8 cellular contexts compared by ENCODE assay signal in the genomic region with DNA sequence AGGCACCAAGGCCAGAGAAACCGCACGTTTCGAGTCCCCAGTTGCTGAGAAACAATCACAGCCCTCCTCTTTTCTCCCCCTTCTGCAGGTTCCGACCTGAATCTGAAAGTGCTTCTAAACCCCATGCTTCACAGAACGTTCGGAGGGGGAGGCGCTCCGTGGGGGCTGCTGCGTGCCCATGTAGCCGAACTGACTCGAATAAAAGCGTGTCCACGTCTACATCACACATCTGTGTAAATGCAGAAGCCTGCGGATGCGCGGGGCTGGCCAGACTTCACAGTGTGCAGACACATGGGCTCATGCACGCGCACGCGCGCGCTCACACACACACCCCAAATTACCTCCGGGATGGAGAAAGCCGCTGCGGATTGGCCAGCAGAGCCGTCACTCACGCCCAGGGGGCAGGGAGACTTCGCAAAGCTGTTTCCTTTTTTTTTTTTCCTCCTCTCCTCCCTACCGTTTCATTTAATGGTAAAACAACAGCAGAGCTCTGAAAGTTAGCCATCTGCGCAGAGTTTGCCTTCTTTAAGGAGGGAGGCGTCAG. TPM values are rescaled to one million over a fixed set of nuclear protein-coding genes. Genes with fewer than 3 reads are reported as not detected.
DNase-seq lines count a peak whose midpoint lies in the region; ATAC-seq, FAIRE-seq and TF ChIP-seq lines count a peak whose summit lies in the region.

No MANE protein-coding gene starts in this region.

- peak; percentile 62 for TF ChIP-seq POLR2A in GM18951 (IDR thresholded peaks at IDR 0.05; ENCODE audit: extremely low read depth, insufficient read depth, insufficient read length)

- H3K36me3 ChIP-seq in small intestine (ENCODE audit: control insufficient read depth in 2 of 2, insufficient read depth in 2 of 2, low read length in 2 of 2), result no peaks in the 10 kb centered on the region

- DNase-seq in AG08396 (ENCODE audit: low spot score) (peak; percentile 97), NCI-H226 (peak; percentile 89), immature natural killer cell (peak; percentile 97 to 99 (median 99)), small intestine (peak; percentile 98)
- DNase-seq in activated CD4-positive, CD25-positive, alpha-beta regulatory T cell (lab: John Stamatoyannopoulos, UW), result peak; percentile 80 to 94 (median 83)
- peak; percentile 91 for DNase-seq in central memory CD4-positive, alpha-beta T cell

- H3K27me3 Mint-ChIP-seq in immature natural killer cell (ENCODE audit: low read depth in 3 of 3), result peaks cover 12 to 49% (median 28%) of the 10 kb centered on the region in 3 donors

- H3K9me3 ChIP-seq in small intestine (ENCODE audit: control insufficient read depth, low read depth), result no peaks in the 10 kb centered on the region

- H3K4me3 ChIP-seq in small intestine (ENCODE audit: low read depth in 1 of 2, low read length in 2 of 2), result peak overlapping the region; percentile 71 to 74

- peak overlapping the region; percentile 77 to 91 (median 85) for H3K27ac Mint-ChIP-seq in immature natural killer cell

- peak overlapping the region; percentile 87 to 99 (median 96) for H3K4me3 Mint-ChIP-seq in immature natural killer cell

- no peaks in the 10 kb centered on the region for H3K9me3 Mint-ChIP-seq in immature natural killer cell

- ATAC-seq in HG03159 (IDR thresholded peaks at IDR 0.05; ENCODE audit: unreplicated experiment), result peak; percentile 65

- H3K4me1 ChIP-seq in small intestine (ENCODE audit: control insufficient read depth in 2 of 2, insufficient read depth in 1 of 2, low read depth in 1 of 2, low read length in 1 of 2), result peaks cover 0 to 2% of the 10 kb centered on the region in 2 donors

- 0 to 1% (median 0%) methylated on average over 31 of the region's 31 CpGs for WGBS in small intestine, 3 donors

- in situ Hi-C loops in GM18951 (cut with MboI; ENCODE audit: low sequenced_read_pairs, unreplicated experiment), result no loop called here

- FAIRE-seq in small intestine (lab: Jason Lieb, UNC), result no peak

- H3K4me1 Mint-ChIP-seq in immature natural killer cell, result peaks cover 47 to 52% of the 10 kb centered on the region in 2 donors

- no peaks in the 10 kb centered on the region for H3K27me3 ChIP-seq in small intestine (ENCODE audit: control insufficient read depth in 2 of 2, insufficient read depth in 2 of 2, low read length in 2 of 2)

- H3K36me3 Mint-ChIP-seq in immature natural killer cell, result no peaks in the 10 kb centered on the region

- peak overlapping the region; percentile 65 to 86 for H3K27ac ChIP-seq in small intestine (ENCODE audit: low read depth in 1 of 2, low read length in 1 of 2)

RNA-seq across cellular contexts. Expression of a gene that starts 2.3 kb away (rescaled TPM):
- polyA plus RNA-seq in immature natural killer cell, result 1 to 10 TPM; 1.2 to 6.1 (median 2.0) TPM
- polyA plus RNA-seq in small intestine, result 1 to 10 TPM; 4.6 to 6.9 (median 6.1) TPM

Comparison
In these comparisons a context has a peak if more than half of its experiments do, and no peak if none do; other contexts are left out.
1. Peak in every context shown above with its lines: DNase-seq, ATAC-seq, H3K4me3 ChIP-seq and H3K27ac ChIP-seq.